Comparison of ENCODE assay signal across 34 cellular contexts in the genomic region with DNA sequence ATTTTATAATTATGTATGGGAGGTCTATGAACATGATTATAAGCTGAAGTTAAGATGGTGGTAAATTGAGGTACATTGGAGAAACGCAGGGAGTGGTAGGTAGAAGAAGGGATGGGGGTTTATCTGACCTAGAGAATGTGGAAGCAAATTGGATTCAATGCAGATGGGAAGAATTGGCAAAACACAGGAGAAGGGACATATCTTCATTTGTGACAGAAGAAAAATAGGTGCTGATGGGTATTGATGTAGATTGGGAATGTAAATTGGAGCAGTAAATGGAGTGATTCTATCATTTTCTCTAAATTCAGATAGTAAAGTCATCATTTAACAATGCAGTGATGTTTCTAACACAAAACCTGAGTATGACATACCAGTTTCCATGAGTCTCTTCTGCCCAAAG. TPM values are rescaled to one million over a fixed set of nuclear protein-coding genes. Genes with fewer than 3 reads are reported as not detected.
"Had no signal": no experiment of that assay in that cellular context is flagged by ENCODE, and none has a peak within 500 bp of the region (broad histone marks: within the 10 kb centered on the region; RNA-seq: fewer than 3 reads in every experiment).

No MANE protein-coding gene starts in this region.

- H3K9me3 Mint-ChIP-seq: natural killer cell; nephron; neural progenitor cell; stimulated activated memory B cell treated with anti-CD40 and anti-IgM and Interleukin-4, amounts not matched to agents 10 μg/mL and 1 μg/mL and 100 μg/mL, for 72 hours; stimulated activated naive CD8-positive, alpha-beta T cell treated with anti-CD3 and anti-CD28 coated beads, Interleukin-15, amount 100 ng/mL, for 72 hours had no signal

- H3K4me2 ChIP-seq: neural progenitor cell, smooth muscle cell had no signal

- H3K79me2 ChIP-seq: parathyroid adenoma had no signal

- H3K27me3 Mint-ChIP-seq: progenitor cell of endocrine pancreas; stimulated activated naive CD8-positive, alpha-beta T cell treated with anti-CD3 and anti-CD28 coated beads, Interleukin-15, amount 100 ng/mL, for 72 hours; type B pancreatic cell had no signal

- DNase-seq: natural killer cell; occipital lobe; ovary; posterior cingulate gyrus; psoas muscle; right cardiac atrium; spleen; stimulated activated CD4-positive, alpha-beta T cell treated with anti-CD3 and anti-CD28 coated beads, Interleukin-12 subunit alpha, Interleukin-12 subunit beta, amount 100 ng/mL, for 4 hours; stimulated activated CD4-positive, alpha-beta T cell treated with anti-CD3 and anti-CD28 coated beads, Interleukin-1b, Interleukin-23, amount 100 ng/mL, for 48 hours; stimulated activated CD4-positive, alpha-beta T cell treated with anti-CD3 and anti-CD28 coated beads, Interleukin-4, amount 100 ng/mL, for 1 hour; stimulated activated CD4-positive, alpha-beta T cell treated with anti-CD3 and anti-CD28 coated beads, Interleukin-4, amount 100 ng/mL, for 4 hours; stimulated activated CD8-positive, alpha-beta memory T cell treated with anti-CD3 and anti-CD28 coated beads, Interleukin-4, amount 100 ng/mL, for 48 hours; stimulated activated naive CD4-positive, alpha-beta T cell; stimulated activated naive CD8-positive, alpha-beta T cell treated with anti-CD3 and anti-CD28 coated beads, Interleukin-15, amount 100 ng/mL, for 72 hours; stimulated activated naive CD8-positive, alpha-beta T cell treated with anti-CD3 and anti-CD28 coated beads, Interleukin-15, Interleukin-2, amounts not matched to agents 100 U/mL and 50 U/mL, for 24 hours; substantia nigra; testis; tibial artery; transverse colon; upper lobe of right lung; uterus had no signal

- H3K4me3 Mint-ChIP-seq: natural killer cell; nephron; neural progenitor cell; stimulated activated memory B cell treated with anti-CD40 and anti-IgM and Interleukin-4, amounts not matched to agents 10 μg/mL and 1 μg/mL and 100 μg/mL, for 72 hours; stimulated activated naive CD8-positive, alpha-beta T cell treated with anti-CD3 and anti-CD28 coated beads, Interleukin-15, amount 100 ng/mL, for 72 hours; type B pancreatic cell had no signal

- H3K9me3 ChIP-seq: ovary, psoas muscle, spleen, suprapubic skin, testis, tibial artery, transverse colon, upper lobe of right lung, uterus had no signal

- ATAC-seq: natural killer cell; psoas muscle; right cardiac atrium; sciatic nerve; stimulated activated memory B cell treated with anti-CD40 and anti-IgM and Interleukin-4, amounts not matched to agents 10 μg/mL and 1 μg/mL and 100 μg/mL, for 72 hours; stimulated activated naive CD8-positive, alpha-beta T cell treated with anti-CD3 and anti-CD28 coated beads, Interleukin-15, amount 100 ng/mL, for 72 hours; stimulated activated naive CD8-positive, alpha-beta T cell treated with anti-CD3 and anti-CD28 coated beads, Interleukin-15, Interleukin-2, amounts not matched to agents 100 U/mL and 50 U/mL, for 24 hours; upper lobe of right lung had no signal

- H3K27ac ChIP-seq: neural progenitor cell, ovary, parathyroid adenoma, psoas muscle, skin epidermis, spleen, suprapubic skin, testis, tibial artery, transverse colon, upper lobe of right lung, uterus had no signal

- H3K9ac ChIP-seq: neural progenitor cell, parathyroid adenoma had no signal

- H3K4me3 ChIP-seq: neural progenitor cell, ovary, psoas muscle, skin epidermis, smooth muscle cell, spleen, suprapubic skin, testis, tibial artery, transverse colon, upper lobe of right lung, uterus had no signal

- H3K4me1 ChIP-seq: neural progenitor cell, parathyroid adenoma had no signal

- H3K27ac Mint-ChIP-seq: natural killer cell; neural progenitor cell; progenitor cell of endocrine pancreas; stimulated activated memory B cell treated with anti-CD40 and anti-IgM and Interleukin-4, amounts not matched to agents 10 μg/mL and 1 μg/mL and 100 μg/mL, for 72 hours; stimulated activated naive CD8-positive, alpha-beta T cell treated with anti-CD3 and anti-CD28 coated beads, Interleukin-15, amount 100 ng/mL, for 72 hours; type B pancreatic cell had no signal

- H3K36me3 Mint-ChIP-seq: natural killer cell; neural progenitor cell; stimulated activated memory B cell treated with anti-CD40 and anti-IgM and Interleukin-4, amounts not matched to agents 10 μg/mL and 1 μg/mL and 100 μg/mL, for 72 hours had no signal

- H3K36me3 ChIP-seq: neural progenitor cell, ovary, spleen, suprapubic skin, tibial artery, transverse colon, upper lobe of right lung, uterus had no signal

- H2AFZ ChIP-seq: neural progenitor cell, parathyroid adenoma had no signal

- H3K4me1 Mint-ChIP-seq: natural killer cell; stimulated activated memory B cell treated with anti-CD40 and anti-IgM and Interleukin-4, amounts not matched to agents 10 μg/mL and 1 μg/mL and 100 μg/mL, for 72 hours; stimulated activated naive CD8-positive, alpha-beta T cell treated with anti-CD3 and anti-CD28 coated beads, Interleukin-15, amount 100 ng/mL, for 72 hours had no signal

- H3K27me3 ChIP-seq: neural progenitor cell, ovary, spleen, suprapubic skin, testis, tibial artery, transverse colon, upper lobe of right lung, uterus had no signal

RNA-seq across cellular contexts. Expression of a gene that starts 39.7 kb away (rescaled TPM):
- total RNA-seq: natural killer cell, occipital lobe, osteoblast, progenitor cell of endocrine pancreas, renal cortical epithelial cell, sciatic nerve had no signal
- polyA plus RNA-seq: neural cell, right cardiac atrium, spleen had no signal

RNA-seq across cellular contexts. Expression of a gene that starts 40.5 kb away (rescaled TPM):
- total RNA-seq: natural killer cell, occipital lobe, osteoblast, progenitor cell of endocrine pancreas, psoas muscle, renal cortical epithelial cell, right cardiac atrium, sciatic nerve, smooth muscle cell, spleen, testis, transverse colon, upper lobe of right lung had no signal
- polyA plus RNA-seq: neural cell, smooth muscle cell, spleen had no signal
